ENCODE assay signal across 8 cellular contexts in the genomic region with DNA sequence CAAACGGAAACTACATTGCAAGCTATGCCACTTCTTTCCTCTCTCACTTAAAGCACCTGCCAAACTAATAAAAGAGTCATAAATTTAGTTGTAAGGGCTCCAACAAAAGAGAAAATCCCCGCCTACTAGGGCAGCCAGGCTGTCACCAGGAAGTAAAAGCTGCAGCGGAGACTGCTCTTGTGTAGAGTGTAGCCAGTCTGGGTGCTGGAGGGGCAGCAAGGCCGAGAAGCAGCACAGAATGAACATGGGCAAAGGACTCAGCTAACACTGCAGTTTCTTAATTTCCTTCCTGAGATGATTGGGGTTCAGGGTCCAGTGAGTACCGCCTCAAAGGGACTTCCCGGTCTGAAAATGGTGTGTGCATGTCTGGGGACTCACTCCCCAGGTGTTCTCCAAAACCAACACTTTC.
DNase-seq lines count a peak whose midpoint lies in the region; ATAC-seq lines count a peak whose summit lies in the region.

No MANE protein-coding gene starts in this region.

- DNase-seq in DMS53 (lab: John Stamatoyannopoulos, UW) (peak; percentile 85), NCI-H2081 treated with DMSO at 0.1 percent for 48 hours (lab: John Stamatoyannopoulos, UW) (peak; percentile 39), sciatic nerve (ENCODE audit: low spot score) (no peak), cerebellum (ENCODE audit: low spot score) (no peak)
- DNase-seq in activated naive CD4-positive, alpha-beta T cell treated with anti-CD3 and anti-CD28 coated beads, Interleukin-2, amount 50 U/mL, for 72 hours (ENCODE audit: low spot score in 2 of 2), result no peak
- DNase-seq in stimulated activated CD8-positive, alpha-beta memory T cell treated with anti-CD3 and anti-CD28 coated beads, Interleukin-4, amount 100 ng/mL, for 48 hours, result no peak

- no peaks in the 10 kb centered on the region for H3K36me3 Mint-ChIP-seq in activated naive CD4-positive, alpha-beta T cell treated with anti-CD3 and anti-CD28 coated beads, Interleukin-2, amount 50 U/mL, for 72 hours

- peak overlapping the region; percentile 36 to 47 for H3K27ac Mint-ChIP-seq in activated naive CD4-positive, alpha-beta T cell treated with anti-CD3 and anti-CD28 coated beads, Interleukin-2, amount 50 U/mL, for 72 hours

- H3K9me3 Mint-ChIP-seq in activated naive CD4-positive, alpha-beta T cell treated with anti-CD3 and anti-CD28 coated beads, Interleukin-2, amount 50 U/mL, for 72 hours, result no peaks in the 10 kb centered on the region

- intact Hi-C loops in sciatic nerve (cut with DNase I), result loop anchor here (5.0 kb wide), 1 partner anchor 86 kb away; no protein-coding TSS in a partner anchor

- ATAC-seq in GM18909 (IDR thresholded peaks at IDR 0.05; ENCODE audit: poor library complexity, unreplicated experiment), result peak; percentile 75
- peak; percentile 80 for ATAC-seq in HG03045 (IDR thresholded peaks at IDR 0.05; ENCODE audit: unreplicated experiment)
- peak; percentile 64 to 78 for ATAC-seq in activated naive CD4-positive, alpha-beta T cell treated with anti-CD3 and anti-CD28 coated beads, Interleukin-2, amount 50 U/mL, for 72 hours
- ATAC-seq in sciatic nerve, result peak; percentile 41

Comparison
In these comparisons a context has a peak if more than half of its experiments do, and no peak if none do; other contexts are left out.
1. DNase-seq: peak in DMS53 (single experiment) and NCI-H2081 treated with DMSO at 0.1 percent for 48 hours (single experiment); none in activated naive CD4-positive, alpha-beta T cell treated with anti-CD3 and anti-CD28 coated beads, Interleukin-2, amount 50 U/mL, for 72 hours (0 of 2), sciatic nerve (single experiment), stimulated activated CD8-positive, alpha-beta memory T cell treated with anti-CD3 and anti-CD28 coated beads, Interleukin-4, amount 100 ng/mL, for 48 hours (single experiment) and cerebellum (single experiment).
2. Peak in every context shown above with its lines, with median percentiles within 50 percentile points of each other: ATAC-seq.